In genomic region chr4:112185740-112186670, GRCh38 we compare ENCODE assay signal across 23 cellular contexts. TPM values are rescaled to one million over a fixed set of nuclear protein-coding genes. Genes with fewer than 3 reads are reported as not detected.
A peak's percentile ranks its signal among the peaks of the same experiment; 100 is the strongest.
DNase-seq lines count a peak whose midpoint lies in the region; ATAC-seq, FAIRE-seq and TF ChIP-seq lines count a peak whose summit lies in the region.
"Had no signal": no experiment of that assay in that cellular context is flagged by ENCODE, and none has a peak within 500 bp of the region (broad histone marks: within the 10 kb centered on the region; RNA-seq: fewer than 3 reads in every experiment).

No MANE protein-coding gene starts in this region.

- no peak overlapping the region for H2AK5ac ChIP-seq in mesendoderm (ENCODE audit: low read length)

- H4K8ac ChIP-seq in mesendoderm (ENCODE audit: low read depth, low read length) = no peak overlapping the region

- H3K79me1 ChIP-seq in mesendoderm (ENCODE audit: low read length) = no peaks in the 10 kb centered on the region

- H3K4ac ChIP-seq in mesendoderm (ENCODE audit: low read depth, low read length) = no peak overlapping the region

- intact Hi-C loops in adrenal gland (cut with DNase I) = no loop called here

- H3K4me3 ChIP-seq in bronchial epithelial cell (ENCODE audit: low read depth, low read length) (no peak overlapping the region), mesendoderm (ENCODE audit: low read length) (no peak overlapping the region), adrenal gland (no peak overlapping the region)
- H3K4me3 ChIP-seq: dorsolateral prefrontal cortex, SJCRH30, thoracic aorta had no signal

- no peak overlapping the region for H3K56ac ChIP-seq in mesendoderm (ENCODE audit: low read length)

- H2BK5ac ChIP-seq in mesendoderm (ENCODE audit: low read length) = no peak overlapping the region

- no peaks in the 10 kb centered on the region for H3K36me3 ChIP-seq in bronchial epithelial cell (ENCODE audit: control insufficient read depth, insufficient read depth, low read length)
- no peaks in the 10 kb centered on the region for H3K36me3 ChIP-seq in mesendoderm (ENCODE audit: control insufficient read depth, insufficient read depth, low read length)
- peaks cover 0 to 5% of the 10 kb centered on the region in 2 donors for H3K36me3 ChIP-seq in adrenal gland (replicated peaks in 1 of 2)
- H3K36me3 ChIP-seq: SJCRH30, thoracic aorta had no signal

- H3K9me3 ChIP-seq in adrenal gland (replicated peaks in 1 of 3) = no peaks in the 10 kb centered on the region
- H3K9me3 ChIP-seq: SJCRH30, thoracic aorta had no signal

- H4K5ac ChIP-seq in mesendoderm (ENCODE audit: low read length) = no peak overlapping the region

- WGBS in mesendoderm (ENCODE audit: extremely low coverage, insufficient coverage, low lambda C conversion rate) = no CpG with 5 or more reads among the region's 8 CpGs
- 74 to 80% (median 77%) methylated on average over 8 of the region's 8 CpGs for WGBS in adrenal gland, 4 donors

- ATAC-seq in HG03095 (IDR thresholded peaks at IDR 0.05; ENCODE audit: unreplicated experiment) (no peak), GM21381 (IDR thresholded peaks at IDR 0.05; ENCODE audit: unreplicated experiment) (no peak)
- ATAC-seq: naive thymus-derived CD8-positive, alpha-beta T cell; sciatic nerve had no signal

- peak; percentile 37 for FAIRE-seq in GM19239 (lab: Jason Lieb, UNC)
- peak; percentile 60 for FAIRE-seq in bronchial epithelial cell (lab: Jason Lieb, UNC)
- FAIRE-seq: frontal cortex, H54 had no signal

- no peak overlapping the region for H3K23ac ChIP-seq in mesendoderm (ENCODE audit: low read length)

- H2BK15ac ChIP-seq in mesendoderm (replicated peaks; ENCODE audit: low read depth) = no peak overlapping the region

- H3K27ac ChIP-seq in mesendoderm (ENCODE audit: low read depth, low read length) = no peak overlapping the region
- H3K27ac ChIP-seq in adrenal gland = no peak overlapping the region
- H3K27ac ChIP-seq: dorsolateral prefrontal cortex, parathyroid adenoma, SJCRH30, thoracic aorta, WERI-Rb-1 had no signal

- H2BK120ac ChIP-seq in mesendoderm (ENCODE audit: low read depth, low read length) = no peak overlapping the region

- TF ChIP-seq POLR2A in adrenal gland (IDR thresholded peaks at IDR 0.05) = no peak

- H3K18ac ChIP-seq in mesendoderm (ENCODE audit: low read length) = no peak overlapping the region

- DNase-seq in GM19239 (ENCODE audit: insufficient read length, low spot score) = no peak
- peak; percentile 49 to 86 for DNase-seq in NOMO-1 (lab: John Stamatoyannopoulos, UW; ENCODE audit: unreplicated experiment in 2 of 2)
- peak; percentile 18 for DNase-seq in bronchial epithelial cell (ENCODE audit: low read depth)
- DNase-seq in mesendoderm = peak; percentile 44
- DNase-seq in adrenal gland = no peak
- no peak for DNase-seq in NCI-H146 treated with DMSO at 0.1 percent for 48 hours (lab: John Stamatoyannopoulos, UW; ENCODE audit: unreplicated experiment)
- DNase-seq: activated gamma-delta T cell treated with Interleukin-2 at 50 U/mL for 16 hours; CD4-positive, alpha-beta memory T cell; DMS153; dorsolateral prefrontal cortex; naive thymus-derived CD8-positive, alpha-beta T cell; NCI-H1417 treated with DMSO at 0.1 percent for 48 hours; NCI-H526 treated with DMSO at 0.1 percent for 48 hours; SJCRH30; stimulated activated naive CD4-positive, alpha-beta T cell; WERI-Rb-1 had no signal

- no peak for TF ChIP-seq CTCF in bronchial epithelial cell (IDR thresholded peaks at IDR 0.05; ENCODE audit: insufficient read depth, low read length, severe bottlenecking)
- TF ChIP-seq CTCF in adrenal gland (IDR thresholded peaks at IDR 0.05) = no peak

- H3K9ac ChIP-seq in mesendoderm (ENCODE audit: low read length) = no peak overlapping the region
- H3K9ac ChIP-seq: parathyroid adenoma had no signal

- no peak overlapping the region for H3K4me2 ChIP-seq in mesendoderm (ENCODE audit: low read length)

- H3K27me3 ChIP-seq in bronchial epithelial cell (ENCODE audit: control insufficient read depth, insufficient read depth, low read length) = no peaks in the 10 kb centered on the region
- H3K27me3 ChIP-seq in mesendoderm (ENCODE audit: insufficient read depth, low read length, poor library complexity) = no peaks in the 10 kb centered on the region
- no peaks in the 10 kb centered on the region for H3K27me3 ChIP-seq in adrenal gland
- H3K27me3 ChIP-seq: dorsolateral prefrontal cortex, SJCRH30 had no signal

- no peaks in the 10 kb centered on the region for H3K79me2 ChIP-seq in mesendoderm (ENCODE audit: control insufficient read depth, insufficient read depth, low read length)
- H3K79me2 ChIP-seq: parathyroid adenoma had no signal

- no peaks in the 10 kb centered on the region for H3K4me1 ChIP-seq in mesendoderm (ENCODE audit: control insufficient read depth, low read depth, low read length)
- H3K4me1 ChIP-seq in adrenal gland (replicated peaks in 1 of 2) = no peaks in the 10 kb centered on the region
- H3K4me1 ChIP-seq: parathyroid adenoma had no signal

RNA-seq across cellular contexts. Expression of gene FAM241A, which starts 40.8 kb away (rescaled TPM):
- total RNA-seq in bronchial epithelial cell = 2.4 and 4.6 TPM in 2 replicates
- 0.39 TPM for polyA plus RNA-seq in mesendoderm (2013, experiment 1 of 2)
- 0.43 TPM for polyA plus RNA-seq in mesendoderm (2013, experiment 2 of 2)
- 1 to 10 TPM; 1.9 to 4.6 (median 2.6) TPM for total RNA-seq in adrenal gland
- 1 to 10 TPM; 2.7 to 3.2 (median 2.9) TPM for polyA plus RNA-seq in adrenal gland

RNA-seq across cellular contexts. Expression of gene AP1AR, which starts 45.6 kb away (rescaled TPM):
- 58.4 and 67.2 TPM in 2 replicates for total RNA-seq in bronchial epithelial cell
- polyA plus RNA-seq in mesendoderm (2013, experiment 1 of 2) = 18.7 TPM
- 18.6 TPM for polyA plus RNA-seq in mesendoderm (2013, experiment 2 of 2)
- total RNA-seq in adrenal gland = 10 to 100 TPM; 13.1 to 30.1 (median 19.6) TPM
- 10 to 100 TPM in 1 of 3 donors, 1 to 10 TPM in 2; 7.3 to 27.5 (median 8.0) TPM for polyA plus RNA-seq in adrenal gland

Comparison
In these comparisons a context has a peak if more than half of its experiments do, and no peak if none do; other contexts are left out.
1. DNase-seq: peak in NOMO-1 (2 of 2), bronchial epithelial cell (single experiment) and mesendoderm (single experiment); none in GM19239 (single experiment), adrenal gland (0 of 7) and NCI-H146 treated with DMSO at 0.1 percent for 48 hours (single experiment).